8 cellular contexts compared by ENCODE assay signal in genomic region chr1:216310776-216311175, GRCh38.
DNase-seq lines count a peak whose midpoint lies in the region; ATAC-seq and TF ChIP-seq lines count a peak whose summit lies in the region.

No MANE protein-coding gene starts in this region.

- no peak for TF ChIP-seq POLR2A in right lobe of liver (IDR thresholded peaks at IDR 0.05)

- H3K4me3 ChIP-seq in WERI-Rb-1 (ENCODE audit: low read depth, low read length), result no peak overlapping the region
- no peak overlapping the region for H3K4me3 ChIP-seq in right lobe of liver

- no peaks in the 10 kb centered on the region for H3K36me3 Mint-ChIP-seq in activated CD4-positive, alpha-beta T cell treated with anti-CD3 and anti-CD28 coated beads for 36 hours (ENCODE audit: low read depth)
- H3K36me3 Mint-ChIP-seq in activated CD4-positive, alpha-beta T cell treated with anti-CD3 and anti-CD28 coated beads, Interleukin-2, amount 10 ng/mL, durations not matched to agents 7 days and 5 days (ENCODE audit: low read depth), result no peaks in the 10 kb centered on the region
- no peaks in the 10 kb centered on the region for H3K36me3 Mint-ChIP-seq in activated naive CD4-positive, alpha-beta T cell treated with anti-CD3 and anti-CD28 coated beads for 36 hours (ENCODE audit: low read depth)

- peak; percentile 6 for DNase-seq in activated CD4-positive, alpha-beta T cell treated with anti-CD3 and anti-CD28 coated beads for 36 hours
- DNase-seq in activated CD4-positive, alpha-beta T cell treated with anti-CD3 and anti-CD28 coated beads, Interleukin-2, amount 10 ng/mL, durations not matched to agents 7 days and 5 days, result no peak
- DNase-seq in NCI-H1105 (lab: John Stamatoyannopoulos, UW), result peak; percentile 26
- peak; percentile 86 for DNase-seq in WERI-Rb-1
- peak in 1 of 3 donors; percentile 44 for DNase-seq in right lobe of liver
- no peak for DNase-seq in effector CD4-positive, alpha-beta T cell
- no peak for DNase-seq in activated naive CD4-positive, alpha-beta T cell treated with anti-CD3 and anti-CD28 coated beads for 36 hours
- DNase-seq in dermis blood vessel endothelial cell, result no peak

- POLR2A ChIA-PET in activated CD4-positive, alpha-beta T cell treated with anti-CD3 and anti-CD28 coated beads for 36 hours (lab: Charles Lee), result no interaction called here
- POLR2A ChIA-PET in activated CD4-positive, alpha-beta T cell treated with anti-CD3 and anti-CD28 coated beads, Interleukin-2, amount 10 ng/mL, durations not matched to agents 7 days and 5 days (lab: Charles Lee), result no interaction called here

- no peaks in the 10 kb centered on the region for H3K4me1 Mint-ChIP-seq in activated CD4-positive, alpha-beta T cell treated with anti-CD3 and anti-CD28 coated beads for 36 hours
- no peaks in the 10 kb centered on the region for H3K4me1 Mint-ChIP-seq in activated CD4-positive, alpha-beta T cell treated with anti-CD3 and anti-CD28 coated beads, Interleukin-2, amount 10 ng/mL, durations not matched to agents 7 days and 5 days
- no peaks in the 10 kb centered on the region for H3K4me1 Mint-ChIP-seq in activated naive CD4-positive, alpha-beta T cell treated with anti-CD3 and anti-CD28 coated beads for 36 hours (ENCODE audit: low read depth)

- H3K4me3 Mint-ChIP-seq in activated CD4-positive, alpha-beta T cell treated with anti-CD3 and anti-CD28 coated beads for 36 hours, result no peak overlapping the region
- H3K4me3 Mint-ChIP-seq in activated CD4-positive, alpha-beta T cell treated with anti-CD3 and anti-CD28 coated beads, Interleukin-2, amount 10 ng/mL, durations not matched to agents 7 days and 5 days, result no peak overlapping the region
- no peak overlapping the region for H3K4me3 Mint-ChIP-seq in activated naive CD4-positive, alpha-beta T cell treated with anti-CD3 and anti-CD28 coated beads for 36 hours

- H3K27me3 ChIP-seq in WERI-Rb-1 (ENCODE audit: insufficient read depth, low read depth, severe bottlenecking), result no peaks in the 10 kb centered on the region
- H3K27me3 ChIP-seq in right lobe of liver, result no peaks in the 10 kb centered on the region

- H3K9me3 Mint-ChIP-seq in activated CD4-positive, alpha-beta T cell treated with anti-CD3 and anti-CD28 coated beads for 36 hours (ENCODE audit: low read depth), result no peaks in the 10 kb centered on the region
- no peaks in the 10 kb centered on the region for H3K9me3 Mint-ChIP-seq in activated CD4-positive, alpha-beta T cell treated with anti-CD3 and anti-CD28 coated beads, Interleukin-2, amount 10 ng/mL, durations not matched to agents 7 days and 5 days
- H3K9me3 Mint-ChIP-seq in activated naive CD4-positive, alpha-beta T cell treated with anti-CD3 and anti-CD28 coated beads for 36 hours, result peaks cover 5% of the 10 kb centered on the region

- H3K27ac Mint-ChIP-seq in activated CD4-positive, alpha-beta T cell treated with anti-CD3 and anti-CD28 coated beads for 36 hours, result no peak overlapping the region
- H3K27ac Mint-ChIP-seq in activated CD4-positive, alpha-beta T cell treated with anti-CD3 and anti-CD28 coated beads, Interleukin-2, amount 10 ng/mL, durations not matched to agents 7 days and 5 days, result no peak overlapping the region
- H3K27ac Mint-ChIP-seq in activated naive CD4-positive, alpha-beta T cell treated with anti-CD3 and anti-CD28 coated beads for 36 hours, result no peak overlapping the region

- H3K27me3 Mint-ChIP-seq in activated CD4-positive, alpha-beta T cell treated with anti-CD3 and anti-CD28 coated beads for 36 hours, result no peaks in the 10 kb centered on the region
- H3K27me3 Mint-ChIP-seq in activated CD4-positive, alpha-beta T cell treated with anti-CD3 and anti-CD28 coated beads, Interleukin-2, amount 10 ng/mL, durations not matched to agents 7 days and 5 days, result no peaks in the 10 kb centered on the region
- no peaks in the 10 kb centered on the region for H3K27me3 Mint-ChIP-seq in activated naive CD4-positive, alpha-beta T cell treated with anti-CD3 and anti-CD28 coated beads for 36 hours (ENCODE audit: low read depth)

- H3K27ac ChIP-seq in WERI-Rb-1 (no peak overlapping the region), right lobe of liver (no peak overlapping the region)

- H3K36me3 ChIP-seq in WERI-Rb-1, result no peaks in the 10 kb centered on the region
- H3K36me3 ChIP-seq in right lobe of liver, result no peaks in the 10 kb centered on the region

- 3% methylated on average over 4 of the region's 4 CpGs for WGBS in right lobe of liver (ENCODE audit: insufficient coverage, low coverage, low lambda C conversion rate, missing lambda C conversion rate)

- CTCF ChIA-PET in activated CD4-positive, alpha-beta T cell treated with anti-CD3 and anti-CD28 coated beads for 36 hours (lab: Charles Lee), result no interaction called here
- CTCF ChIA-PET in activated CD4-positive, alpha-beta T cell treated with anti-CD3 and anti-CD28 coated beads, Interleukin-2, amount 10 ng/mL, durations not matched to agents 7 days and 5 days (lab: Charles Lee), result no interaction called here
- CTCF ChIA-PET in activated naive CD4-positive, alpha-beta T cell treated with anti-CD3 and anti-CD28 coated beads for 36 hours (lab: Charles Lee), result no interaction called here

- TF ChIP-seq CTCF in WERI-Rb-1 (IDR thresholded peaks at IDR 0.05; ENCODE audit: low read depth, low read length), result peak; percentile 84
- peak; percentile 50 to 69 (median 58) for TF ChIP-seq CTCF in right lobe of liver (IDR thresholded peaks at IDR 0.05)

- intact Hi-C loops in activated CD4-positive, alpha-beta T cell treated with anti-CD3 and anti-CD28 coated beads for 36 hours (cut with DNase I, micrococcal nuclease), result no loop called here
- intact Hi-C loops in right lobe of liver (cut with DNase I), result loop anchor here in 1 of 2 donors (10.0 kb wide), 1 partner anchor 244 kb away; no protein-coding TSS in a partner anchor
- intact Hi-C loops in activated naive CD4-positive, alpha-beta T cell treated with anti-CD3 and anti-CD28 coated beads for 36 hours (cut with micrococcal nuclease), result no loop called here

- H3K4me1 ChIP-seq in right lobe of liver, result no peaks in the 10 kb centered on the region

- no peaks in the 10 kb centered on the region for H3K9me3 ChIP-seq in WERI-Rb-1 (ENCODE audit: severe bottlenecking)
- no peaks in the 10 kb centered on the region for H3K9me3 ChIP-seq in right lobe of liver

- no peak for ATAC-seq in activated CD4-positive, alpha-beta T cell treated with anti-CD3 and anti-CD28 coated beads for 36 hours
- ATAC-seq in right lobe of liver, result peak; percentile 81 to 90 (median 84)

Comparison
In these comparisons a context has a peak if more than half of its experiments do, and no peak if none do; other contexts are left out.
1. DNase-seq: peak in activated CD4-positive, alpha-beta T cell treated with anti-CD3 and anti-CD28 coated beads for 36 hours (single experiment), NCI-H1105 (single experiment) and WERI-Rb-1 (single experiment); none in activated CD4-positive, alpha-beta T cell treated with anti-CD3 and anti-CD28 coated beads, Interleukin-2, amount 10 ng/mL, durations not matched to agents 7 days and 5 days (single experiment), effector CD4-positive, alpha-beta T cell (single experiment), activated naive CD4-positive, alpha-beta T cell treated with anti-CD3 and anti-CD28 coated beads for 36 hours (single experiment) and dermis blood vessel endothelial cell (single experiment).